In genomic region chr1:173997796-173998195, GRCh38 we compare ENCODE assay signal across 22 cellular contexts. TPM values are rescaled to one million over a fixed set of nuclear protein-coding genes. Genes with fewer than 3 reads are reported as not detected.
A peak's percentile ranks its signal among the peaks of the same experiment; 100 is the strongest.
DNase-seq lines count a peak whose midpoint lies in the region; ATAC-seq, FAIRE-seq and TF ChIP-seq lines count a peak whose summit lies in the region.
"Had no signal": no experiment of that assay in that cellular context is flagged by ENCODE, and none has a peak within 500 bp of the region (broad histone marks: within the 10 kb centered on the region; RNA-seq: fewer than 3 reads in every experiment).

No MANE protein-coding gene starts in this region.

- peak; percentile 41 for FAIRE-seq in islet of Langerhans (lab: Jason Lieb, UNC)

- no peaks in the 10 kb centered on the region for H3K27me3 Mint-ChIP-seq in activated naive CD8-positive, alpha-beta T cell treated with anti-CD3 and anti-CD28 coated beads, Interleukin-2, amount 50 U/mL, for 24 hours
- H3K27me3 Mint-ChIP-seq in activated CD4-positive, alpha-beta memory T cell treated with anti-CD3 and anti-CD28 coated beads, Interleukin-2, amount 10 ng/mL, durations not matched to agents 7 days and 5 days: no peaks in the 10 kb centered on the region

- H3K27me3 ChIP-seq in H7 (ENCODE audit: control insufficient read depth, insufficient read depth, low read length): no peaks in the 10 kb centered on the region
- H3K27me3 ChIP-seq: cardiac muscle cell had no signal

- no peak for ATAC-seq in activated naive CD8-positive, alpha-beta T cell treated with anti-CD3 and anti-CD28 coated beads, Interleukin-2, amount 50 U/mL, for 24 hours
- no peak for ATAC-seq in HG02759 (IDR thresholded peaks at IDR 0.05; ENCODE audit: unreplicated experiment)
- ATAC-seq: activated CD4-positive, CD25-positive, alpha-beta regulatory T cell treated with anti-CD3 and anti-CD28 coated beads, Interleukin-2, amount 50 U/mL, for 24 hours; GM23338; natural killer cell had no signal

- no peaks in the 10 kb centered on the region for H3K9me3 Mint-ChIP-seq in activated naive CD8-positive, alpha-beta T cell treated with anti-CD3 and anti-CD28 coated beads, Interleukin-2, amount 50 U/mL, for 24 hours
- no peaks in the 10 kb centered on the region for H3K9me3 Mint-ChIP-seq in activated CD4-positive, alpha-beta memory T cell treated with anti-CD3 and anti-CD28 coated beads, Interleukin-2, amount 10 ng/mL, durations not matched to agents 7 days and 5 days
- H3K9me3 Mint-ChIP-seq: GM23338; natural killer cell; T-helper 1 cell treated with Interleukin-12 subunit alpha and Interleukin-12 subunit beta and Interleukin-4 antibody, amounts not matched to agents 30 μg/mL and 1 μg/mL, for 36 hours had no signal

- no peaks in the 10 kb centered on the region for H3K36me3 ChIP-seq in H7 (replicated peaks; ENCODE audit: control insufficient read depth, insufficient read depth, low read length)

- POLR2A ChIA-PET in activated CD4-positive, alpha-beta memory T cell treated with anti-CD3 and anti-CD28 coated beads, Interleukin-2, amount 10 ng/mL, durations not matched to agents 7 days and 5 days (lab: Charles Lee): no interaction called here

- DNase-seq in AG10803 (ENCODE audit: low read depth) (peak; percentile 55), GM04503 (ENCODE audit: low read depth) (peak; percentile 17), midbrain (lab: John Stamatoyannopoulos, UW) (no peak), H7 (no peak)
- no peak for DNase-seq in activated naive CD8-positive, alpha-beta T cell treated with anti-CD3 and anti-CD28 coated beads, Interleukin-2, amount 50 U/mL, for 24 hours
- DNase-seq in activated CD4-positive, alpha-beta memory T cell treated with anti-CD3 and anti-CD28 coated beads, Interleukin-2, amount 10 ng/mL, durations not matched to agents 7 days and 5 days: no peak
- DNase-seq: AML-193; effector memory CD4-positive, alpha-beta T cell; foreskin fibroblast; lower lobe of right lung; natural killer cell; NCI-H2081; NCI-H748 treated with DMSO at 0.1 percent for 48 hours; retina; RPMI8226; substantia nigra had no signal

- H3K4me3 Mint-ChIP-seq in activated naive CD8-positive, alpha-beta T cell treated with anti-CD3 and anti-CD28 coated beads, Interleukin-2, amount 50 U/mL, for 24 hours: no peak overlapping the region
- no peak overlapping the region for H3K4me3 Mint-ChIP-seq in activated CD4-positive, alpha-beta memory T cell treated with anti-CD3 and anti-CD28 coated beads, Interleukin-2, amount 10 ng/mL, durations not matched to agents 7 days and 5 days
- H3K4me3 Mint-ChIP-seq: GM23338; natural killer cell; T-helper 1 cell treated with Interleukin-12 subunit alpha and Interleukin-12 subunit beta and Interleukin-4 antibody, amounts not matched to agents 30 μg/mL and 1 μg/mL, for 36 hours had no signal

- CTCF ChIA-PET in activated CD4-positive, alpha-beta memory T cell treated with anti-CD3 and anti-CD28 coated beads, Interleukin-2, amount 10 ng/mL, durations not matched to agents 7 days and 5 days (lab: Charles Lee): no interaction called here

- no peak for TF ChIP-seq CTCF in AG10803 (conservative IDR thresholded peaks at IDR 0.05; ENCODE audit: low read length)

- H3K36me3 Mint-ChIP-seq in activated naive CD8-positive, alpha-beta T cell treated with anti-CD3 and anti-CD28 coated beads, Interleukin-2, amount 50 U/mL, for 24 hours (ENCODE audit: low read depth): peaks cover 6% of the 10 kb centered on the region
- H3K36me3 Mint-ChIP-seq in activated CD4-positive, alpha-beta memory T cell treated with anti-CD3 and anti-CD28 coated beads, Interleukin-2, amount 10 ng/mL, durations not matched to agents 7 days and 5 days (ENCODE audit: low read depth): peaks cover 13% of the 10 kb centered on the region
- H3K36me3 Mint-ChIP-seq: natural killer cell had no signal

- H3K4me1 Mint-ChIP-seq in activated naive CD8-positive, alpha-beta T cell treated with anti-CD3 and anti-CD28 coated beads, Interleukin-2, amount 50 U/mL, for 24 hours: peaks cover 42% of the 10 kb centered on the region
- H3K4me1 Mint-ChIP-seq in activated CD4-positive, alpha-beta memory T cell treated with anti-CD3 and anti-CD28 coated beads, Interleukin-2, amount 10 ng/mL, durations not matched to agents 7 days and 5 days: peaks cover 22% of the 10 kb centered on the region

- H3K4me3 ChIP-seq in AG10803 (ENCODE audit: low read length): no peak overlapping the region
- H3K4me3 ChIP-seq in H7 (ENCODE audit: insufficient read depth, low read depth, low read length): no peak overlapping the region
- H3K4me3 ChIP-seq: cardiac muscle cell, GM23338, lower lobe of right lung had no signal

- H3K27ac Mint-ChIP-seq in activated naive CD8-positive, alpha-beta T cell treated with anti-CD3 and anti-CD28 coated beads, Interleukin-2, amount 50 U/mL, for 24 hours: peak overlapping the region; percentile 43
- H3K27ac Mint-ChIP-seq in activated CD4-positive, alpha-beta memory T cell treated with anti-CD3 and anti-CD28 coated beads, Interleukin-2, amount 10 ng/mL, durations not matched to agents 7 days and 5 days: no peak overlapping the region
- H3K27ac Mint-ChIP-seq: GM23338; T-helper 1 cell treated with Interleukin-12 subunit alpha and Interleukin-12 subunit beta and Interleukin-4 antibody, amounts not matched to agents 30 μg/mL and 1 μg/mL, for 36 hours had no signal

RNA-seq across cellular contexts. Expression of gene RC3H1, which starts 24.4 kb away (rescaled TPM):
- total RNA-seq in activated CD4-positive, alpha-beta memory T cell treated with anti-CD3 and anti-CD28 coated beads, Interleukin-2, amount 10 ng/mL, durations not matched to agents 7 days and 5 days: 10 to 100 TPM; 29.6 to 33.6 TPM
- 18.9 and 19.6 TPM in 2 replicates for total RNA-seq in H7 (2014; rRNA removed; shearing (Covaris generic))

Comparison
In these comparisons a context has a peak if more than half of its experiments do, and no peak if none do; other contexts are left out.
1. DNase-seq: peak in AG10803 (single experiment) and GM04503 (single experiment); none in activated naive CD8-positive, alpha-beta T cell treated with anti-CD3 and anti-CD28 coated beads, Interleukin-2, amount 50 U/mL, for 24 hours (single experiment), activated CD4-positive, alpha-beta memory T cell treated with anti-CD3 and anti-CD28 coated beads, Interleukin-2, amount 10 ng/mL, durations not matched to agents 7 days and 5 days (single experiment), midbrain (single experiment) and H7 (single experiment).